1 cellular context compared by ENCODE assay signal in genomic region chr7:20737840-20738448, GRCh38.
TF ChIP-seq lines count a peak whose summit lies in the region.

No MANE protein-coding gene starts in this region.

TF ChIP-seq in HepG2, 621 proteins besides CTCF, POLR2A, EP300 and RAD21 (continued from another document and continues in another):
- no peak for TF ChIP-seq ZNF574 (CRISPR knock-in tag; IDR thresholded peaks at IDR 0.05)
- TF ChIP-seq JDP2 (CRISPR knock-in tag; IDR thresholded peaks at IDR 0.05; ENCODE audit: borderline replicate concordance): no peak
- no peak for TF ChIP-seq BCLAF1 (IDR thresholded peaks at IDR 0.05)
- TF ChIP-seq ZNF260 (CRISPR knock-in tag; IDR thresholded peaks at IDR 0.05; ENCODE audit: borderline replicate concordance, low read depth): no peak
- no peak for TF ChIP-seq GPN1 (CRISPR knock-in tag; IDR thresholded peaks at IDR 0.05; ENCODE audit: borderline replicate concordance)
- TF ChIP-seq NBN (conservative IDR thresholded peaks at IDR 0.05): no peak
- TF ChIP-seq ZNF180 (CRISPR knock-in tag; IDR thresholded peaks at IDR 0.05; ENCODE audit: borderline replicate concordance, low read depth): no peak
- no peak for TF ChIP-seq PBX2 (CRISPR knock-in tag; IDR thresholded peaks at IDR 0.05)
- peak; percentile 50; the same call in 1 of the 2 replicates for TF ChIP-seq ZNF878 (CRISPR knock-in tag; IDR thresholded peaks at IDR 0.05)
- no peak for TF ChIP-seq SOX6 (IDR thresholded peaks at IDR 0.05)
- peak; percentile 80 for TF ChIP-seq SOX6 (CRISPR knock-in tag; IDR thresholded peaks at IDR 0.05)
- TF ChIP-seq KDM3A (CRISPR knock-in tag; IDR thresholded peaks at IDR 0.05; ENCODE audit: low read depth): 0 out of 2 replicates have a peak, but pooled peaks have one; percentile 39
- peak; percentile 79 for TF ChIP-seq KDM6A (CRISPR knock-in tag; IDR thresholded peaks at IDR 0.05; ENCODE audit: low read depth)
- TF ChIP-seq CEBPB (IDR thresholded peaks at IDR 0.05; ENCODE audit: borderline replicate concordance, low read depth, low read length): peak; percentile 48; the same call in 1 of the 2 replicates
- TF ChIP-seq HOMEZ (CRISPR knock-in tag; IDR thresholded peaks at IDR 0.05; ENCODE audit: low read depth): no peak
- no peak for TF ChIP-seq ZNF263 (CRISPR knock-in tag; IDR thresholded peaks at IDR 0.05)
- TF ChIP-seq ZNF772 (CRISPR knock-in tag; IDR thresholded peaks at IDR 0.05): no peak
- TF ChIP-seq NFAT5 (CRISPR knock-in tag; IDR thresholded peaks at IDR 0.05): no peak
- TF ChIP-seq FUBP1 (CRISPR knock-in tag; IDR thresholded peaks at IDR 0.05; ENCODE audit: borderline replicate concordance): no peak
- TF ChIP-seq RARA (CRISPR knock-in tag; IDR thresholded peaks at IDR 0.05): peak; percentile 64; the same call in 1 of the 2 replicates
- peak; percentile 56; the same call in 1 of the 2 replicates for TF ChIP-seq FOXO1 (CRISPR knock-in tag; IDR thresholded peaks at IDR 0.05)
- TF ChIP-seq TOPORS (CRISPR knock-in tag; IDR thresholded peaks at IDR 0.05): no peak
- TF ChIP-seq PRDM4 (CRISPR knock-in tag; IDR thresholded peaks at IDR 0.05; ENCODE audit: borderline replicate concordance): no peak
- peak; percentile 58; the same call in 1 of the 2 replicates for TF ChIP-seq SALL1 (CRISPR knock-in tag; IDR thresholded peaks at IDR 0.05)
- peak; percentile 32 for TF ChIP-seq SKI (IDR thresholded peaks at IDR 0.05; ENCODE audit: partially characterized antibody)
- TF ChIP-seq ZSCAN30 (CRISPR knock-in tag; IDR thresholded peaks at IDR 0.05): no peak
- TF ChIP-seq E2F2 (CRISPR knock-in tag; IDR thresholded peaks at IDR 0.05; ENCODE audit: borderline replicate concordance): no peak
- no peak for TF ChIP-seq SPEN (CRISPR knock-in tag; IDR thresholded peaks at IDR 0.05; ENCODE audit: low read depth)
- TF ChIP-seq DBP (CRISPR knock-in tag; IDR thresholded peaks at IDR 0.05; ENCODE audit: not compliant biosample characterization): no peak
- no peak for TF ChIP-seq EZH2 (conservative IDR thresholded peaks at IDR 0.05; ENCODE audit: low read depth, low read length)
- 0 out of 2 replicates have a peak, but pooled peaks have one; percentile 35 for TF ChIP-seq CBX5 (CRISPR knock-in tag; IDR thresholded peaks at IDR 0.05; ENCODE audit: borderline replicate concordance)
- TF ChIP-seq MLX (CRISPR knock-in tag; IDR thresholded peaks at IDR 0.05): no peak
- TF ChIP-seq ZNF331 (CRISPR knock-in tag; IDR thresholded peaks at IDR 0.05): peak; percentile 45; the same call in 1 of the 2 replicates
